Comparison of ENCODE assay signal across 8 cellular contexts in the genomic region with DNA sequence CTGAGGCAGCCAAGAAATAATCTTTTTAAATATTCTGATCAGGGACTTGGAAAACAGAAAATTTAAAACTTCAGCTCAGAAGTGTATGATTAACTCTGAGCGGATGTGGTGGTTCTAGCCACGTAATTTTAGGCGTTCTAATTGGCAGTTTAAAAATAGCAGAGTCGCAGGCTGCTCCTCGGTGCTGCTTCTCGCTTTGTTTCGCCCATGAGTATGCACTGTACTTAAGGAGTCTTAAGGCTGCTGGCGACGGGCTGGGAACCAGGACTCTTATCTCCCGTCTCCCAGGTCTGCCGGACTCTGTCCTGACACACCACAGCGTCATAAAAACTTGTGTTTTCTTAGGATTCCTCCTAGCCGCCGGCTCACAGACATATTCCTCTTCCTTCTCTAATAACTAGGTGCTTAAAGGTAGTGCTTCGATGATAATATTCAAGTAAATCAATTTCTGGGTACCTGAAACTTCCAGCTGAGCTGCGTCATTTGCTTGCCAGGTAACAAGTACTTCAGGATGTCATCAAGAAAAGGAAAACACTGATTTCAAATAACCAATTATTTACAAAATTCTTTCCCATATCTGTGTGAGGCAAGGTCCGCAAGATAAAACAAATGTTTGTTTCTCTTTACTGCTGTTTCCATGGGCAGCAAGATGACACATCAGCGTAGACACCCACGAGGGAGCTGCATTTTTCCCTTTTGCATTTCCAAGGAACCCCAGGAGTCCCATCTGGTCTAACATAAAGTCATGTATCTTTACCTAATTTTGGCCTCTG.
DNase-seq lines count a peak whose midpoint lies in the region; ATAC-seq and TF ChIP-seq lines count a peak whose summit lies in the region.

No MANE protein-coding gene starts in this region.

- H3K4me1 ChIP-seq in Loucy (ENCODE audit: insufficient read depth, low read length, poor library complexity, severe bottlenecking) (peaks cover 22% of the 10 kb centered on the region), iPS DF 6.9 (ENCODE audit: control insufficient read depth, insufficient read depth, low read length) (0 out of 2 replicates have a peak, but pooled peaks cover 1% of the 10 kb centered on the region)

- H3K4me3 Mint-ChIP-seq in activated naive CD8-positive, alpha-beta T cell = peak overlapping the region; percentile 38

- no peak overlapping the region for H3K27ac ChIP-seq in iPS DF 6.9 (ENCODE audit: low read length)

- peak overlapping the region; percentile 60; the same call in 1 of the 2 replicates for H2AFZ ChIP-seq in Loucy (ENCODE audit: low read length)

- H3K27me3 Mint-ChIP-seq in activated naive CD8-positive, alpha-beta T cell = peaks cover 45% of the 10 kb centered on the region

- no peaks in the 10 kb centered on the region for H3F3A ChIP-seq in Loucy (ENCODE audit: low read depth)

- H3K4me2 ChIP-seq in Loucy (ENCODE audit: low read depth, low read length, poor library complexity, severe bottlenecking) = peak overlapping the region; percentile 43

- peak; percentile 68 for ATAC-seq in GM21737 (IDR thresholded peaks at IDR 0.05; ENCODE audit: unreplicated experiment)

- no CpG with 5 or more reads among the region's 19 CpGs for WGBS in iPS DF 6.9 (ENCODE audit: insufficient coverage, insufficient read length)

- H3K36me3 Mint-ChIP-seq in activated naive CD8-positive, alpha-beta T cell = no peaks in the 10 kb centered on the region

- no peaks in the 10 kb centered on the region for H3K9me2 ChIP-seq in Loucy (replicated peaks; ENCODE audit: low read depth, low read length)

- no peak overlapping the region for H3K27ac Mint-ChIP-seq in activated naive CD8-positive, alpha-beta T cell

- no peaks in the 10 kb centered on the region for H4K20me1 ChIP-seq in Loucy (ENCODE audit: insufficient read depth, low read length, poor library complexity, severe bottlenecking)

- no peaks in the 10 kb centered on the region for H3K79me2 ChIP-seq in Loucy (ENCODE audit: insufficient read depth, low read length)

- H3K27me3 ChIP-seq in Loucy (ENCODE audit: insufficient read depth, low read length, poor library complexity, severe bottlenecking) (peaks cover 19% of the 10 kb centered on the region), iPS DF 6.9 (ENCODE audit: control insufficient read depth, insufficient read depth, low read length) (no peaks in the 10 kb centered on the region)

- H3K4me1 Mint-ChIP-seq in activated naive CD8-positive, alpha-beta T cell (ENCODE audit: low read depth) = peaks cover 43% of the 10 kb centered on the region

- H3K4me3 ChIP-seq in Loucy (ENCODE audit: low read length, poor library complexity, severe bottlenecking) = peak overlapping the region; percentile 44
- H3K4me3 ChIP-seq in iPS DF 6.9 (ENCODE audit: low read length) = no peak overlapping the region

- DNase-seq in GM04504 (ENCODE audit: low read depth) = peak; percentile 59
- peak; percentile 13 for DNase-seq in iPS DF 6.9 (ENCODE audit: low read depth, low spot score)
- DNase-seq in stimulated activated CD8-positive, alpha-beta memory T cell treated with anti-CD3 and anti-CD28 coated beads, Interleukin-15, amount 100 ng/mL, for 1 hour (ENCODE audit: low read depth) = peak; percentile 3
- no peak for DNase-seq in NCI-H1048 (lab: John Stamatoyannopoulos, UW)
- DNase-seq in SKM-1 treated with dmso at 0.1 percent for 144 hours (lab: John Stamatoyannopoulos, UW; ENCODE audit: unreplicated experiment) = no peak

- no peaks in the 10 kb centered on the region for H3K36me3 ChIP-seq in Loucy (ENCODE audit: insufficient read depth, low read length)
- no peaks in the 10 kb centered on the region for H3K36me3 ChIP-seq in iPS DF 6.9 (ENCODE audit: control insufficient read depth, insufficient read depth, low read length)

- TF ChIP-seq CTCF in Loucy (conservative IDR thresholded peaks at IDR 0.05; ENCODE audit: low read length) = no peak

- H3K9me3 Mint-ChIP-seq in activated naive CD8-positive, alpha-beta T cell (ENCODE audit: low read depth) = no peaks in the 10 kb centered on the region

- H3K9ac ChIP-seq in Loucy (ENCODE audit: low read depth, low read length, poor library complexity, severe bottlenecking) = no peak overlapping the region

- H3K9me3 ChIP-seq in Loucy (ENCODE audit: insufficient read depth, low read depth, low read length) (no peaks in the 10 kb centered on the region), iPS DF 6.9 (ENCODE audit: control insufficient read depth, insufficient read depth, low read length) (no peaks in the 10 kb centered on the region)

Comparison
In these comparisons a context has a peak if more than half of its experiments do, and no peak if none do; other contexts are left out.
1. DNase-seq: peak in GM04504 (single experiment), iPS DF 6.9 (single experiment) and stimulated activated CD8-positive, alpha-beta memory T cell treated with anti-CD3 and anti-CD28 coated beads, Interleukin-15, amount 100 ng/mL, for 1 hour (single experiment); none in NCI-H1048 (single experiment) and SKM-1 treated with dmso at 0.1 percent for 144 hours (single experiment).